In the genomic region with DNA sequence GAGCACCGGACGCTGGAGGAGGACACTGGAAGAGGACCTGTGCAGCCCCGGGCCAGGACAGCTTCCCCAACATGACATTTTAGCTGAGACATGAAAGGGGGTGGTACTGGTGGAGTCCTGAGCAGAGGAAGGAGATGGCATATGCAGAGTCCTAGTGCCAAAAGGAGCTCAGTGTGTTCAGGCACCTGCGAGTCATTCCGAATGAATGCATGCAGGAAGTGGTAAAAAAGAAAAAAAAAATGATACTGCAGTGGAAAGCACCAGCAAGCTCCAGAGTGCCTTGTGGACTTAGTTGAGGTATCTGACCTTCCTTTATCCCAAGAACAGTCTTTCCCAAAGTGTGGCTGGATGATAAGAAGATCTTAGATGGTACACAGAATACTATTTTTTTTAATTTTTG, we compare ENCODE assay signal across 9 cellular contexts. TPM values are rescaled to one million over a fixed set of nuclear protein-coding genes. Genes with fewer than 3 reads are reported as not detected.
DNase-seq lines count a peak whose midpoint lies in the region; ATAC-seq and TF ChIP-seq lines count a peak whose summit lies in the region.
"Had no signal": no experiment of that assay in that cellular context is flagged by ENCODE, and none has a peak within 500 bp of the region (broad histone marks: within the 10 kb centered on the region; RNA-seq: fewer than 3 reads in every experiment).

No MANE protein-coding gene starts in this region.

- H3K4me1 ChIP-seq in ACC112 (ENCODE audit: control insufficient read depth, insufficient read depth, low read length, unreplicated experiment) (peaks cover 20% of the 10 kb centered on the region), PC-3 (ENCODE audit: insufficient read depth, low read length) (peaks cover 9% of the 10 kb centered on the region), prostate gland (replicated peaks) (no peaks in the 10 kb centered on the region)

- DNase-seq in PC-3: peak; percentile 55
- DNase-seq in effector memory CD8-positive, alpha-beta T cell: no peak
- DNase-seq in prostate gland (ENCODE audit: low spot score): no peak
- DNase-seq in NCI-H2196 (lab: John Stamatoyannopoulos, UW; ENCODE audit: unreplicated experiment): no peak
- no peak for DNase-seq in globus pallidus (ENCODE audit: low spot score)
- DNase-seq in NCI-H2081 treated with DMSO at 0.1 percent for 48 hours (lab: John Stamatoyannopoulos, UW): no peak
- DNase-seq: activated CD8-positive, alpha-beta memory T cell treated with anti-CD3 and anti-CD28 coated beads, Interleukin-2, amount 50 U/mL, for 48 hours had no signal

- no peak overlapping the region for H3K9ac ChIP-seq in PC-3 (ENCODE audit: low read length)

- H3K4me3 Mint-ChIP-seq in effector memory CD8-positive, alpha-beta T cell: no peak overlapping the region

- H3K27me3 ChIP-seq in ACC112 (ENCODE audit: insufficient read depth, low read length) (no peaks in the 10 kb centered on the region), PC-3 (ENCODE audit: low read length) (no peaks in the 10 kb centered on the region), prostate gland (replicated peaks; ENCODE audit: insufficient read depth) (no peaks in the 10 kb centered on the region)

- no peaks in the 10 kb centered on the region for H3K9me3 Mint-ChIP-seq in effector memory CD8-positive, alpha-beta T cell

- no peak overlapping the region for H3K4me3 ChIP-seq in ACC112 (ENCODE audit: low read depth, low read length)
- no peak overlapping the region for H3K4me3 ChIP-seq in PC-3 (ENCODE audit: low read length)
- no peak overlapping the region for H3K4me3 ChIP-seq in prostate gland

- ATAC-seq in GM18508 (IDR thresholded peaks at IDR 0.05; ENCODE audit: insufficient read depth, unreplicated experiment) (peak; percentile 61), PC-3 (peak; percentile 85)
- ATAC-seq in effector memory CD8-positive, alpha-beta T cell (replicated peaks): peak; percentile 55

- H3K36me3 Mint-ChIP-seq in effector memory CD8-positive, alpha-beta T cell (ENCODE audit: insufficient read depth): no peaks in the 10 kb centered on the region

- POLR2A ChIA-PET in PC-3 (lab: Charles Lee; ENCODE audit: unreplicated experiment): no interaction called here

- peak overlapping the region; percentile 31; the same call in 1 of the 2 replicates for H3K4me2 ChIP-seq in PC-3 (ENCODE audit: low read length)

- no peaks in the 10 kb centered on the region for H3K9me2 ChIP-seq in PC-3 (replicated peaks; ENCODE audit: low read length)

- H3K27me3 Mint-ChIP-seq in effector memory CD8-positive, alpha-beta T cell: peaks cover 10 to 22% of the 10 kb centered on the region in 2 donors

- 49% methylated on average over 5 of the region's 5 CpGs for WGBS in prostate gland

- intact Hi-C loops in PC-3 (cut with micrococcal nuclease): no loop called here
- intact Hi-C loops in prostate gland (cut with DNase I): no loop called here

- CTCF ChIA-PET in PC-3 (lab: Charles Lee): no interaction called here

- H3K79me2 ChIP-seq in ACC112 (ENCODE audit: control insufficient read depth, insufficient read depth, low read length, unreplicated experiment) (no peaks in the 10 kb centered on the region), PC-3 (ENCODE audit: low read length) (no peaks in the 10 kb centered on the region)

- no peaks in the 10 kb centered on the region for H4K20me1 ChIP-seq in PC-3 (ENCODE audit: low read length)

- no peaks in the 10 kb centered on the region for H3F3A ChIP-seq in PC-3 (ENCODE audit: low read length, unreplicated experiment)

- H3K9me3 ChIP-seq in PC-3 (ENCODE audit: low read length) (no peaks in the 10 kb centered on the region), prostate gland (no peaks in the 10 kb centered on the region)

- no peaks in the 10 kb centered on the region for H3K36me3 ChIP-seq in ACC112 (ENCODE audit: insufficient read depth, low read length)
- no peaks in the 10 kb centered on the region for H3K36me3 ChIP-seq in PC-3 (ENCODE audit: low read depth, low read length)
- H3K36me3 ChIP-seq in prostate gland: no peaks in the 10 kb centered on the region

- BruUV-seq in PC-3 (replicated peaks; lab: Mats Ljungman, UMichigan): no TSS peak

- no peak overlapping the region for H3K27ac Mint-ChIP-seq in effector memory CD8-positive, alpha-beta T cell

- TF ChIP-seq CTCF in PC-3 (conservative IDR thresholded peaks at IDR 0.05; ENCODE audit: low read depth, low read length): no peak
- no peak for TF ChIP-seq CTCF in prostate gland (IDR thresholded peaks at IDR 0.05)

- no peaks in the 10 kb centered on the region for H3K4me1 Mint-ChIP-seq in effector memory CD8-positive, alpha-beta T cell (ENCODE audit: low read depth in 2 of 2)

- H3K27ac ChIP-seq in ACC112 (ENCODE audit: low read depth, low read length) (peak overlapping the region; percentile 50; the same call in 1 of the 2 replicates), PC-3 (ENCODE audit: low read length) (no peak overlapping the region), prostate gland (no peak overlapping the region)

- no peak for TF ChIP-seq POLR2A in prostate gland (IDR thresholded peaks at IDR 0.05)

- H2AFZ ChIP-seq in ACC112 (ENCODE audit: low read length, unreplicated experiment): no peak overlapping the region
- H2AFZ ChIP-seq in PC-3 (ENCODE audit: low read length): no peak overlapping the region

RNA-seq across cellular contexts. Expression of a gene that starts 6.6 kb away (rescaled TPM):
- total RNA-seq in PC-3 (2014; rRNA removed) (18.1 and 23.3 TPM in 2 replicates), prostate gland (10 to 100 TPM; 26.9 to 28.5 TPM)
